ENCODE assay signal across 9 cellular contexts in genomic region chr4:146637853-146638800, GRCh38. TPM values are rescaled to one million over a fixed set of nuclear protein-coding genes. Genes with fewer than 3 reads are reported as not detected.
A peak's percentile ranks its signal among the peaks of the same experiment; 100 is the strongest.
DNase-seq lines count a peak whose midpoint lies in the region; TF ChIP-seq lines count a peak whose summit lies in the region.
"Had no signal": no experiment of that assay in that cellular context is flagged by ENCODE, and none has a peak within 500 bp of the region (broad histone marks: within the 10 kb centered on the region; RNA-seq: fewer than 3 reads in every experiment).

No MANE protein-coding gene starts in this region.

- DNase-seq in COLO668 (lab: John Stamatoyannopoulos, UW; ENCODE audit: unreplicated experiment) (peak; percentile 65), HEK293T (ENCODE audit: extremely low spot score) (peak; percentile 41), chondrocyte (ENCODE audit: low spot score) (no peak), neural progenitor cell (ENCODE audit: low spot score) (peak; percentile 46), HuH-7.5 (ENCODE audit: low spot score) (no peak), SKM-1 (lab: John Stamatoyannopoulos, UW; ENCODE audit: unreplicated experiment) (no peak)
- no peak for DNase-seq in stimulated activated CD4-positive, alpha-beta T cell treated with anti-CD3 and anti-CD28 coated beads, Interleukin-1b, Interleukin-23, amount 100 ng/mL, for 48 hours
- DNase-seq: NCI-H2029, T1000 had no signal

- H4K20me1 ChIP-seq in neural progenitor cell (ENCODE audit: low read depth) = peaks cover 70% of the 10 kb centered on the region

- no peak for TF ChIP-seq CTCF in chondrocyte (IDR thresholded peaks at IDR 0.05)
- TF ChIP-seq CTCF in neural progenitor cell (IDR thresholded peaks at IDR 0.05) = no peak

- H2AFZ ChIP-seq in neural progenitor cell (replicated peaks) = no peak overlapping the region

- H3K79me2 ChIP-seq in neural progenitor cell (ENCODE audit: low read depth) = no peaks in the 10 kb centered on the region

- H3K36me3 Mint-ChIP-seq in chondrocyte (ENCODE audit: low read depth) (peaks cover 2% of the 10 kb centered on the region), neural progenitor cell (no peaks in the 10 kb centered on the region)

- peak overlapping the region; percentile 94 for H3K4me2 ChIP-seq in neural progenitor cell

- peaks cover 35% of the 10 kb centered on the region for H3K4me1 Mint-ChIP-seq in chondrocyte (ENCODE audit: low read depth)
- H3K4me1 Mint-ChIP-seq in neural progenitor cell = peaks cover 33% of the 10 kb centered on the region

- peaks cover 9% of the 10 kb centered on the region for H3K4me1 ChIP-seq in neural progenitor cell

- H3K27ac Mint-ChIP-seq in chondrocyte (ENCODE audit: unreplicated experiment) = no peak overlapping the region
- H3K27ac Mint-ChIP-seq in neural progenitor cell = no peak overlapping the region

- POLR2A ChIA-PET in HEK293T (lab: Yijun Ruan, JAX) = interaction anchor here (0.6 kb wide), 1 partner anchor 117 kb away, joined by 4 read pairs; no protein-coding TSS in a partner anchor

- H3K9me3 Mint-ChIP-seq in chondrocyte (ENCODE audit: low read depth) (no peaks in the 10 kb centered on the region), neural progenitor cell (peaks cover 2% of the 10 kb centered on the region)

- peak overlapping the region; percentile 56 for H3K4me3 ChIP-seq in neural progenitor cell

- H3K9me3 ChIP-seq in neural progenitor cell (ENCODE audit: low read depth) = no peaks in the 10 kb centered on the region

- H3K4me3 Mint-ChIP-seq in chondrocyte (ENCODE audit: unreplicated experiment) = peak overlapping the region; percentile 60
- H3K4me3 Mint-ChIP-seq in neural progenitor cell = peak overlapping the region; percentile 85

- peaks cover 13% of the 10 kb centered on the region for H3F3A ChIP-seq in neural progenitor cell (ENCODE audit: low read depth)

- H3K36me3 ChIP-seq in neural progenitor cell = no peaks in the 10 kb centered on the region

- H3K27me3 Mint-ChIP-seq in chondrocyte (ENCODE audit: low read depth) = peaks cover 72% of the 10 kb centered on the region
- peaks cover 93% of the 10 kb centered on the region for H3K27me3 Mint-ChIP-seq in neural progenitor cell (ENCODE audit: insufficient read depth, low read depth)

- peaks cover 100% of the 10 kb centered on the region for H3K27me3 ChIP-seq in neural progenitor cell

- no peak overlapping the region for H3K9ac ChIP-seq in neural progenitor cell

- CTCF ChIA-PET in HEK293T (lab: Yijun Ruan, JAX) = no interaction called here

- no peak overlapping the region for H3K27ac ChIP-seq in neural progenitor cell

TF ChIP-seq in HEK293T, 16 proteins besides CTCF, POLR2A, EP300 and RAD21:
- no peak for TF ChIP-seq HDGF (IDR thresholded peaks at IDR 0.05; ENCODE audit: borderline replicate concordance)
- TF ChIP-seq TARDBP (IDR thresholded peaks at IDR 0.05) = no peak
- no peak for TF ChIP-seq SP1 (IDR thresholded peaks at IDR 0.05)
- TF ChIP-seq SUZ12 (IDR thresholded peaks at IDR 0.05) = no peak
- TF ChIP-seq NFRKB (IDR thresholded peaks at IDR 0.05) = no peak
- TF ChIP-seq ELF4 (IDR thresholded peaks at IDR 0.05) = no peak
- no peak for TF ChIP-seq L3MBTL2 (conservative IDR thresholded peaks at IDR 0.05)
- TF ChIP-seq LEF1 (IDR thresholded peaks at IDR 0.05; ENCODE audit: borderline replicate concordance) = no peak

RNA-seq across cellular contexts. Expression of gene POU4F2, which starts 0.6 kb away (rescaled TPM):
- total RNA-seq in chondrocyte = not detected in 3 replicates
- not detected in 2 replicates for total RNA-seq in neural progenitor cell (ENCODE audit: low replicate concordance)

Comparison
In these comparisons a context has a peak if more than half of its experiments do, and no peak if none do; other contexts are left out.
1. DNase-seq: peak in COLO668 (single experiment), HEK293T (single experiment) and neural progenitor cell (single experiment); none in chondrocyte (single experiment), HuH-7.5 (single experiment), SKM-1 (single experiment) and stimulated activated CD4-positive, alpha-beta T cell treated with anti-CD3 and anti-CD28 coated beads, Interleukin-1b, Interleukin-23, amount 100 ng/mL, for 48 hours (single experiment).